Comparison of ENCODE assay signal across 9 cellular contexts in the genomic region with DNA sequence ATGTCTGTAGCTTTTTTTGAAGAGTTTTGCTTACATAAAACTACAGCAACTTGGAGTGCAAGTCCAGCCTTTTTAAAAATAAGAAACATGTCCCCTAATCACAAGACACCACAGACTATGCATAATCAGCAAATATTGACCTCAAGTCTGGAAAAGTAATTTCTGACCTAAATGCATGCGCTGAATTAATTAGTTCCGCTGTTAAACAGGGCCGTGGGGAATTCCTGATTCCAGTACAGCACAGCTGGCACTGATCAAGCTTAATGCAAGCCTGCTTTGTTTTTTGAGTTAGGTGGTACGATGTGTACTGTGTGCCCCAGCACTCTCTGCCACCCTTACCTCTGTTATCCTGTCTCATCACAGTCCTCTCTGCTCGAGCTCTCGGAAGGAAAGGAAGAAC. TPM values are rescaled to one million over a fixed set of nuclear protein-coding genes. Genes with fewer than 3 reads are reported as not detected.
DNase-seq lines count a peak whose midpoint lies in the region; TF ChIP-seq lines count a peak whose summit lies in the region.
"Had no signal": no experiment of that assay in that cellular context is flagged by ENCODE, and none has a peak within 500 bp of the region (broad histone marks: within the 10 kb centered on the region; RNA-seq: fewer than 3 reads in every experiment).

No MANE protein-coding gene starts in this region.

- POLR2A ChIA-PET in MCF 10A (lab: Yijun Ruan, JAX): no interaction called here

- H3K36me3 Mint-ChIP-seq in HFFc6 (ENCODE audit: low read depth) (peaks cover 5% of the 10 kb centered on the region), glutamatergic neuron (ENCODE audit: unreplicated experiment) (no peaks in the 10 kb centered on the region), type B pancreatic cell (peaks cover 32% of the 10 kb centered on the region), MCF 10A (ENCODE audit: insufficient read depth, unreplicated experiment) (peaks cover 62% of the 10 kb centered on the region)

- H3K27me3 Mint-ChIP-seq in HFFc6 (ENCODE audit: insufficient read depth) (no peaks in the 10 kb centered on the region), glutamatergic neuron (ENCODE audit: unreplicated experiment) (no peaks in the 10 kb centered on the region), type B pancreatic cell (no peaks in the 10 kb centered on the region), MCF 10A (ENCODE audit: insufficient read depth, unreplicated experiment) (no peaks in the 10 kb centered on the region)
- H3K27me3 Mint-ChIP-seq: activated naive CD8-positive, alpha-beta T cell treated with anti-CD3 and anti-CD28 coated beads for 36 hours had no signal

- H3K27ac ChIP-seq in VCaP: peak overlapping the region; percentile 41

- BruUV-seq in MCF 10A (replicated peaks; lab: Mats Ljungman, UMichigan): no TSS peak

- intact Hi-C loops in MCF 10A (cut with micrococcal nuclease): no loop called here

- H3K9me3 Mint-ChIP-seq in HFFc6: no peaks in the 10 kb centered on the region
- H3K9me3 Mint-ChIP-seq in glutamatergic neuron (ENCODE audit: unreplicated experiment): no peaks in the 10 kb centered on the region
- H3K9me3 Mint-ChIP-seq in type B pancreatic cell: no peaks in the 10 kb centered on the region
- H3K9me3 Mint-ChIP-seq in MCF 10A (ENCODE audit: unreplicated experiment): no peaks in the 10 kb centered on the region
- H3K9me3 Mint-ChIP-seq: activated naive CD8-positive, alpha-beta T cell treated with anti-CD3 and anti-CD28 coated beads for 36 hours had no signal

- DNase-seq in HFFc6 (no peak), glutamatergic neuron (peak; percentile 32), type B pancreatic cell (ENCODE audit: extremely low spot score, unreplicated experiment) (no peak), RKO (ENCODE audit: low spot score) (no peak), MCF 10A (ENCODE audit: unreplicated experiment) (no peak), COR-L47 (lab: John Stamatoyannopoulos, UW) (no peak)
- DNase-seq: activated naive CD8-positive, alpha-beta T cell treated with anti-CD3 and anti-CD28 coated beads for 36 hours; left ventricle myocardium superior had no signal

- H3K4me1 Mint-ChIP-seq in HFFc6 (ENCODE audit: low read depth) (peaks cover 54% of the 10 kb centered on the region), glutamatergic neuron (ENCODE audit: low read depth, unreplicated experiment) (peaks cover 3% of the 10 kb centered on the region), type B pancreatic cell (ENCODE audit: unreplicated experiment) (peaks cover 27% of the 10 kb centered on the region), MCF 10A (ENCODE audit: insufficient read depth, unreplicated experiment) (peaks cover 15% of the 10 kb centered on the region)

- CTCF ChIA-PET in MCF 10A (lab: Yijun Ruan, JAX): no interaction called here

- peak overlapping the region; percentile 44 for H3K4me3 Mint-ChIP-seq in HFFc6
- H3K4me3 Mint-ChIP-seq in glutamatergic neuron (ENCODE audit: unreplicated experiment): no peak overlapping the region
- H3K4me3 Mint-ChIP-seq in type B pancreatic cell: no peak overlapping the region
- no peak overlapping the region for H3K4me3 Mint-ChIP-seq in MCF 10A (ENCODE audit: unreplicated experiment)
- H3K4me3 Mint-ChIP-seq: activated naive CD8-positive, alpha-beta T cell treated with anti-CD3 and anti-CD28 coated beads for 36 hours had no signal

- H3K27ac Mint-ChIP-seq in HFFc6 (peak overlapping the region; percentile 45), glutamatergic neuron (ENCODE audit: unreplicated experiment) (no peak overlapping the region), type B pancreatic cell (peak overlapping the region; percentile 36), MCF 10A (ENCODE audit: low read depth, unreplicated experiment) (no peak overlapping the region)
- H3K27ac Mint-ChIP-seq: activated naive CD8-positive, alpha-beta T cell treated with anti-CD3 and anti-CD28 coated beads for 36 hours had no signal

- no peak for TF ChIP-seq CTCF in HFFc6 (IDR thresholded peaks at IDR 0.05)
- TF ChIP-seq CTCF in VCaP (conservative IDR thresholded peaks at IDR 0.05): no peak
- no peak for TF ChIP-seq CTCF in glutamatergic neuron (IDR thresholded peaks at IDR 0.05; ENCODE audit: partially characterized antibody, unreplicated experiment)
- TF ChIP-seq CTCF in type B pancreatic cell (conservative IDR thresholded peaks at IDR 0.05): no peak
- TF ChIP-seq CTCF in MCF 10A (IDR thresholded peaks at IDR 0.05; ENCODE audit: unreplicated experiment): no peak

RNA-seq across cellular contexts. Expression of a gene that starts 9.2 kb away (rescaled TPM):
- 10 to 100 TPM in 1 of 6 experiments, 1 to 10 TPM in 5; 5.4 to 11.6 (median 7.6) TPM for total RNA-seq in HFFc6 (2021; fragmentation: NEBNext Ultra II Directional; extraction: Animal tissue kit (Norgen Biotek cat#: 25700))
- total RNA-seq in glutamatergic neuron (ENCODE audit: unreplicated experiment) (17.1 TPM), type B pancreatic cell (ENCODE audit: low replicate concordance) (19.3 and 28.5 TPM in 2 replicates), MCF 10A (2022) (28.2 and 29.9 TPM in 2 replicates)

RNA-seq across cellular contexts. Expression of a gene that starts 21.8 kb away (rescaled TPM):
- 10 to 100 TPM in 4 of 6 experiments, 1 to 10 TPM in 2; 5.9 to 14.9 (median 11.7) TPM for total RNA-seq in HFFc6 (2021; fragmentation: NEBNext Ultra II Directional; extraction: Animal tissue kit (Norgen Biotek cat#: 25700))
- total RNA-seq in glutamatergic neuron (ENCODE audit: unreplicated experiment): 14.3 TPM
- 12.9 and 20.7 TPM in 2 replicates for total RNA-seq in type B pancreatic cell (ENCODE audit: low replicate concordance)
- total RNA-seq in MCF 10A (2022): 11.7 and 19.9 TPM in 2 replicates

RNA-seq across cellular contexts. Expression of a gene that starts 27.4 kb away (rescaled TPM):
- total RNA-seq in HFFc6 (2021; fragmentation: NEBNext Ultra II Directional; extraction: Animal tissue kit (Norgen Biotek cat#: 25700)): 1 to 10 TPM in 3 of 6 experiments, under 1 TPM in 3; 0.43 to 1.4 (median 1.1) TPM
- total RNA-seq in glutamatergic neuron (ENCODE audit: unreplicated experiment) (3.2 TPM), type B pancreatic cell (ENCODE audit: low replicate concordance) (3.7 and 4.7 TPM in 2 replicates), MCF 10A (2022) (1.3 and 2.2 TPM in 2 replicates)

RNA-seq across cellular contexts. Expression of a gene that starts 39.3 kb away (rescaled TPM):
- total RNA-seq in HFFc6 (2021; fragmentation: NEBNext Ultra II Directional; extraction: Animal tissue kit (Norgen Biotek cat#: 25700)): 10 to 100 TPM; 55.5 to 66.1 (median 59.0) TPM
- 39.6 TPM for total RNA-seq in glutamatergic neuron (ENCODE audit: unreplicated experiment)
- total RNA-seq in type B pancreatic cell (ENCODE audit: low replicate concordance): 36.5 and 45.0 TPM in 2 replicates
- total RNA-seq in MCF 10A (2022): 53.8 and 57.9 TPM in 2 replicates

Comparison
In these comparisons a context has a peak if more than half of its experiments do, and no peak if none do; other contexts are left out.
1. H3K27ac Mint-ChIP-seq: peak in HFFc6 (single experiment) and type B pancreatic cell (single experiment); none in glutamatergic neuron (single experiment) and MCF 10A (single experiment).